29 cellular contexts compared by ENCODE assay signal in genomic region chr7:1336509-1336908, GRCh38.
"Had no signal": no experiment of that assay in that cellular context is flagged by ENCODE, and none has a peak within 500 bp of the region (broad histone marks: within the 10 kb centered on the region; RNA-seq: fewer than 3 reads in every experiment).

No MANE protein-coding gene starts in this region.

- H3K4me1 Mint-ChIP-seq: stimulated activated effector memory CD8-positive, alpha-beta T cell treated with anti-CD3 and anti-CD28 coated beads, Interleukin-12 subunit alpha, Interleukin-12 subunit beta, amount 100 ng/mL, for 72 hours; stimulated activated memory B cell treated with anti-CD40 and anti-IgM and Interleukin-4, amounts not matched to agents 10 μg/mL and 1 μg/mL and 100 μg/mL, for 72 hours; stimulated activated naive B cell treated with anti-CD40 and anti-IgM and Interleukin-4, amounts not matched to agents 10 μg/mL and 1 μg/mL and 100 μg/mL, for 72 hours had no signal

- FAIRE-seq: urothelium cell line had no signal

- H3K27ac Mint-ChIP-seq: stimulated activated effector memory CD8-positive, alpha-beta T cell treated with anti-CD3 and anti-CD28 coated beads, Interleukin-12 subunit alpha, Interleukin-12 subunit beta, amount 100 ng/mL, for 72 hours; stimulated activated memory B cell treated with anti-CD40 and anti-IgM and Interleukin-4, amounts not matched to agents 10 μg/mL and 1 μg/mL and 100 μg/mL, for 72 hours; stimulated activated naive B cell treated with anti-CD40 and anti-IgM and Interleukin-4, amounts not matched to agents 10 μg/mL and 1 μg/mL and 100 μg/mL, for 72 hours; stimulated activated naive CD8-positive, alpha-beta T cell treated with anti-CD3 and anti-CD28 coated beads, Interleukin-15, amount 100 ng/mL, for 72 hours; stimulated activated naive CD8-positive, alpha-beta T cell treated with anti-CD3 and anti-CD28 coated beads, Interleukin-15, Interleukin-2, amounts not matched to agents 100 ng/mL and 50 ng/mL, for 24 hours; type B pancreatic cell had no signal

- DNase-seq: stimulated activated CD4-positive, alpha-beta T cell treated with anti-CD3 and anti-CD28 coated beads, Interleukin-2, amount 100 ng/mL, for 48 hours; stimulated activated CD4-positive, alpha-beta T cell treated with anti-CD3 and anti-CD28 coated beads, Interleukin-4, amount 100 ng/mL, for 1 hour; stimulated activated CD4-positive, alpha-beta T cell treated with anti-CD3 and anti-CD28 coated beads, Interleukin-4, amount 100 ng/mL, for 24 hours; stimulated activated CD4-positive, alpha-beta T cell treated with anti-CD3 and anti-CD28 coated beads, Interleukin-4, amount 100 ng/mL, for 4 hours; stimulated activated CD8-positive, alpha-beta memory T cell treated with anti-CD3 and anti-CD28 coated beads, Interleukin-4, amount 100 ng/mL, for 48 hours; stimulated activated naive B cell treated with anti-CD40 and anti-IgM and Interleukin-4, amounts not matched to agents 10 μg/mL and 1 μg/mL and 100 μg/mL, for 72 hours; stimulated activated naive CD4-positive, alpha-beta T cell; stimulated activated naive CD4-positive, alpha-beta T cell treated with Interleukin-2 at 50 U/mL for 16 hours; stimulated activated naive CD8-positive, alpha-beta T cell treated with anti-CD3 and anti-CD28 coated beads, Interleukin-15, amount 100 ng/mL, for 72 hours; stimulated activated naive CD8-positive, alpha-beta T cell treated with anti-CD3 and anti-CD28 coated beads, Interleukin-15, Interleukin-2, amounts not matched to agents 100 U/mL and 50 U/mL, for 24 hours; stomach; substantia nigra; testis; thyroid gland; tibial artery; transverse colon; trophoblast cell; upper lobe of left lung; upper lobe of right lung; uterus had no signal

- H3K27ac ChIP-seq: stomach, suprapubic skin, testis, thoracic aorta, thyroid gland, tibial artery, tibial nerve, transverse colon, upper lobe of left lung, upper lobe of right lung, uterus, vagina had no signal

- H3K4me3 ChIP-seq: stomach, suprapubic skin, testis, thoracic aorta, thyroid gland, tibial artery, tibial nerve, transverse colon, upper lobe of left lung, upper lobe of right lung, uterus, vagina had no signal

- H3K4me1 ChIP-seq: stomach, suprapubic skin, testis, thyroid gland, tibial artery, tibial nerve, transverse colon, upper lobe of left lung, upper lobe of right lung, uterus, vagina had no signal

- H3K36me3 ChIP-seq: stomach, suprapubic skin, thoracic aorta, thyroid gland, tibial artery, tibial nerve, transverse colon, upper lobe of left lung, upper lobe of right lung, uterus, vagina had no signal

- H3K4me3 Mint-ChIP-seq: stimulated activated effector memory CD8-positive, alpha-beta T cell treated with anti-CD3 and anti-CD28 coated beads, Interleukin-12 subunit alpha, Interleukin-12 subunit beta, amount 100 ng/mL, for 72 hours; stimulated activated memory B cell treated with anti-CD40 and anti-IgM and Interleukin-4, amounts not matched to agents 10 μg/mL and 1 μg/mL and 100 μg/mL, for 72 hours; stimulated activated naive B cell treated with anti-CD40 and anti-IgM and Interleukin-4, amounts not matched to agents 10 μg/mL and 1 μg/mL and 100 μg/mL, for 72 hours; stimulated activated naive CD8-positive, alpha-beta T cell treated with anti-CD3 and anti-CD28 coated beads, Interleukin-15, amount 100 ng/mL, for 72 hours; stimulated activated naive CD8-positive, alpha-beta T cell treated with anti-CD3 and anti-CD28 coated beads, Interleukin-15, Interleukin-2, amounts not matched to agents 100 ng/mL and 50 ng/mL, for 24 hours; type B pancreatic cell had no signal

- H3K36me3 Mint-ChIP-seq: stimulated activated effector memory CD8-positive, alpha-beta T cell treated with anti-CD3 and anti-CD28 coated beads, Interleukin-12 subunit alpha, Interleukin-12 subunit beta, amount 100 ng/mL, for 72 hours; stimulated activated memory B cell treated with anti-CD40 and anti-IgM and Interleukin-4, amounts not matched to agents 10 μg/mL and 1 μg/mL and 100 μg/mL, for 72 hours; type B pancreatic cell had no signal

- H3K9me3 ChIP-seq: suprapubic skin, testis, thyroid gland, upper lobe of right lung, vagina had no signal

- ATAC-seq: stimulated activated effector memory CD8-positive, alpha-beta T cell treated with anti-CD3 and anti-CD28 coated beads, Interleukin-12 subunit alpha, Interleukin-12 subunit beta, amount 100 ng/mL, for 72 hours; stimulated activated memory B cell treated with anti-CD40 and anti-IgM and Interleukin-4, amounts not matched to agents 10 μg/mL and 1 μg/mL and 100 μg/mL, for 72 hours; stimulated activated naive B cell treated with anti-CD40 and anti-IgM and Interleukin-4, amounts not matched to agents 10 μg/mL and 1 μg/mL and 100 μg/mL, for 72 hours; stimulated activated naive CD8-positive, alpha-beta T cell treated with anti-CD3 and anti-CD28 coated beads, Interleukin-15, amount 100 ng/mL, for 72 hours; stimulated activated naive CD8-positive, alpha-beta T cell treated with anti-CD3 and anti-CD28 coated beads, Interleukin-15, Interleukin-2, amounts not matched to agents 100 U/mL and 50 U/mL, for 24 hours; upper lobe of right lung had no signal
